In the genomic region with DNA sequence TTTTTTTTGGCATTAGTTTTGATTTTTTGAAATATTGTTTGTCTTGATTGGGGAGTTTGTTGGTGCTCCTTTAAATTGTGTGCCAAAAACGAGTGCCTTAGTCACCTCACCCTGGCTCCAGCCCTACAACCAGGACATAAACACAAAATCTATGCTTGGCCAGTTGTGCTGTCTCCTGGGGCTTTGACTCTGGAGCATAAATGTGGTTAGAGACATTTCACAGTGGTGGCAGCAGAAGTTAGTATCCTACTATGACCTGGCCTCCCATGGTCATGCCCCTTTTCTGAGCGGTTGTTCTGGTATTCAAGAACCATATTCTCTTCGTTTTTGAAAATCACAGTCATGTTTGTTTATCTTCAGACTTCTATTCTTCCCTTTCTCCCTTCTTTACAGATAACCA, we compare ENCODE assay signal across 19 cellular contexts.
"Had no signal": no experiment of that assay in that cellular context is flagged by ENCODE, and none has a peak within 500 bp of the region (broad histone marks: within the 10 kb centered on the region; RNA-seq: fewer than 3 reads in every experiment).

No MANE protein-coding gene starts in this region.

- H3K36me3 Mint-ChIP-seq: WTC11 had no signal

- H3K9me3 Mint-ChIP-seq: dendritic cell treated with granulocyte-macrophage colony-stimulating factor and Interleukin-4, amounts not matched to agents 40 ng/mL and 50 ng/mL, for 4 days; neural progenitor cell; stimulated activated naive B cell treated with anti-CD40 and anti-IgM and Interleukin-4, amounts not matched to agents 10 μg/mL and 1 μg/mL and 100 μg/mL, for 72 hours; WTC11 had no signal

- H3K4me1 Mint-ChIP-seq: neural progenitor cell; stimulated activated naive B cell treated with anti-CD40 and anti-IgM and Interleukin-4, amounts not matched to agents 10 μg/mL and 1 μg/mL and 100 μg/mL, for 72 hours had no signal

- H3K4me1 ChIP-seq: lower lobe of right lung, neural progenitor cell, parathyroid adenoma had no signal

- H3K27me3 ChIP-seq: gastroesophageal sphincter, heart right ventricle, neural progenitor cell, tibial artery had no signal

- H3K27me3 Mint-ChIP-seq: dendritic cell treated with granulocyte-macrophage colony-stimulating factor and Interleukin-4, amounts not matched to agents 40 ng/mL and 50 ng/mL, for 4 days; stimulated activated naive B cell treated with anti-CD40 and anti-IgM and Interleukin-4, amounts not matched to agents 10 μg/mL and 1 μg/mL and 100 μg/mL, for 72 hours had no signal

- H3K27ac ChIP-seq: heart right ventricle, lower lobe of right lung, neural progenitor cell, parathyroid adenoma, tibial artery had no signal

- H3K4me3 ChIP-seq: gastroesophageal sphincter, heart right ventricle, lower lobe of right lung, neural progenitor cell, tibial artery had no signal

- DNase-seq: activated CD4-positive, alpha-beta T cell treated with anti-CD3 and anti-CD28 coated beads for 48 hours; activated CD8-positive, alpha-beta memory T cell treated with anti-CD3 and anti-CD28 coated beads, Interleukin-2, amount 50 U/mL, for 4 hours; activated CD8-positive, alpha-beta T cell treated with anti-CD3 and anti-CD28 coated beads, Interleukin-2, amount 10 ng/mL, durations not matched to agents 7 days and 5 days; activated naive CD4-positive, alpha-beta T cell treated with Interleukin-2 at 50 U/mL for 16 hours; anterior cingulate cortex; cerebellar nuclear complex; effector memory CD4-positive, alpha-beta T cell; heart right ventricle; left colon; lower lobe of right lung; midbrain; stimulated activated naive B cell treated with anti-CD40 and anti-IgM and Interleukin-4, amounts not matched to agents 10 μg/mL and 1 μg/mL and 100 μg/mL, for 72 hours; T-helper 2 cell; tibial artery had no signal

- H3K4me3 Mint-ChIP-seq: activated CD8-positive, alpha-beta T cell treated with anti-CD3 and anti-CD28 coated beads, Interleukin-2, amount 10 ng/mL, durations not matched to agents 7 days and 5 days; dendritic cell treated with granulocyte-macrophage colony-stimulating factor and Interleukin-4, amounts not matched to agents 40 ng/mL and 50 ng/mL, for 4 days; neural progenitor cell; stimulated activated naive B cell treated with anti-CD40 and anti-IgM and Interleukin-4, amounts not matched to agents 10 μg/mL and 1 μg/mL and 100 μg/mL, for 72 hours; WTC11 had no signal

- H3K27ac Mint-ChIP-seq: activated CD8-positive, alpha-beta T cell treated with anti-CD3 and anti-CD28 coated beads, Interleukin-2, amount 10 ng/mL, durations not matched to agents 7 days and 5 days; dendritic cell treated with granulocyte-macrophage colony-stimulating factor and Interleukin-4, amounts not matched to agents 40 ng/mL and 50 ng/mL, for 4 days; neural progenitor cell; stimulated activated naive B cell treated with anti-CD40 and anti-IgM and Interleukin-4, amounts not matched to agents 10 μg/mL and 1 μg/mL and 100 μg/mL, for 72 hours; WTC11 had no signal

- H3K36me3 ChIP-seq: gastroesophageal sphincter, heart right ventricle, lower lobe of right lung, neural progenitor cell, tibial artery had no signal

- ATAC-seq: activated CD8-positive, alpha-beta T cell treated with anti-CD3 and anti-CD28 coated beads, Interleukin-2, amount 10 ng/mL, durations not matched to agents 7 days and 5 days; gastroesophageal sphincter; heart right ventricle; left colon; lower lobe of right lung; stimulated activated naive B cell treated with anti-CD40 and anti-IgM and Interleukin-4, amounts not matched to agents 10 μg/mL and 1 μg/mL and 100 μg/mL, for 72 hours; WTC11 had no signal

- H3K9me3 ChIP-seq: gastroesophageal sphincter, heart right ventricle, lower lobe of right lung, tibial artery had no signal
